2 cellular contexts compared by ENCODE assay signal in genomic region chr4:4555916-4556315, GRCh38.
TF ChIP-seq lines count a peak whose summit lies in the region.

No MANE protein-coding gene starts in this region.

TF ChIP-seq in GM23338, 12 proteins besides CTCF, POLR2A, EP300 and RAD21 (continued from another document):
- no peak for TF ChIP-seq POLR2AphosphoS5 (IDR thresholded peaks at IDR 0.05; ENCODE audit: low read depth)
- TF ChIP-seq ZNF462 (CRISPR knock-in tag; IDR thresholded peaks at IDR 0.05) = no peak
- no peak for TF ChIP-seq ETS1 (IDR thresholded peaks at IDR 0.05)
- TF ChIP-seq JUNB (IDR thresholded peaks at IDR 0.05; ENCODE audit: unreplicated experiment) = no peak
- no peak for TF ChIP-seq REST (IDR thresholded peaks at IDR 0.05; ENCODE audit: unreplicated experiment)

TF ChIP-seq in SK-N-SH, 30 proteins besides CTCF, POLR2A, EP300 and RAD21 (continued from another document):
- TF ChIP-seq PBX3 (IDR thresholded peaks at IDR 0.05) (peak; percentile 31; the same call in 1 of the 2 replicates), NFIC (IDR thresholded peaks at IDR 0.05; ENCODE audit: borderline replicate concordance) (peak; percentile 55), REST (IDR thresholded peaks at IDR 0.05; ENCODE audit: low read depth, low read length) (no peak; the same call in 1 of the 2 replicates)
